8 cellular contexts compared by ENCODE assay signal in the genomic region with DNA sequence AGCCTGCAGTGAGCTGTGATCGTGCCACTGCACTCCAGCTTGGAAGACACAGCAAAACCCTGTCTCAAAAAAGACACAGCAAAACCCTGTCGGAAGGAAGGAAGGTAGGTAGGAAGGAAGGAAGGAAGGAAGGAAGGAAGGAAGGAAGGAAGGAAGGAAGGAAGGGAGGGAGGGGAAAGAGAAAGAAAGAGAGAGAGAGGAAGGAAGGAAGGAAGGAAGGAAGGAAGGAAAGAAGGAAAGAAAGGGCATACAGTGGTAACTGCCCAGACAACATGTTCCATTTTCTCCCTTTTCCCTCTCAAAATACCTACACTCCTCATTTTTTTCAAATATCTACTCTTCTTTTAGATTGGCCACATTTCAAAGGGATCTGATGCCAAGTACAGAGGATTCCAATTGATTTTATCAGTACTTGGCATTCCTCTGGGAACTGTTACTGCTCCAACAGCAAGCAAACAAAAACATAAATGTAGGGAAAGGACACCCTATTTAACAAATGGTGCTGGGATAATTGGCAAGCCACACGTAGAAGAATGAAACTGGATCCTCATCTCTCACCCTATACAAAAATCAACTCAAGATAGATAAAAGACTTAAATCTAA. TPM values are rescaled to one million over a fixed set of nuclear protein-coding genes. Genes with fewer than 3 reads are reported as not detected.
DNase-seq lines count a peak whose midpoint lies in the region; ATAC-seq and TF ChIP-seq lines count a peak whose summit lies in the region.
"Not testable (repeated sequence)": the region's sequence is repeated elsewhere in the genome, so short reads cannot be mapped to it uniquely, and the experiment has no call there.

No MANE protein-coding gene starts in this region.

- H3K27me3 ChIP-seq in A673 (replicated peaks; ENCODE audit: insufficient read depth, low read depth, low read length, poor library complexity); CD4-positive, alpha-beta memory T cell (ENCODE audit: insufficient read depth, low read length): not testable (repeated sequence)

- DNase-seq in A673 (ENCODE audit: low spot score) (peak; percentile 58), SK-N-MC (ENCODE audit: low read depth, low spot score) (peak; percentile 45), astrocyte of the hippocampus (ENCODE audit: low read depth, low spot score) (peak; percentile 5)
- not testable (repeated sequence) for DNase-seq in CD4-positive, alpha-beta memory T cell; activated T-cell treated with anti-CD3 and anti-CD28 coated beads, Interleukin-2, amount 50 U/mL, for 72 hours; left lobe of liver (ENCODE audit: low spot score); nephron progenitor cell

- not testable (repeated sequence) for ATAC-seq in activated T-cell treated with anti-CD3 and anti-CD28 coated beads, Interleukin-2, amount 50 U/mL, for 72 hours (replicated peaks in 1 of 2)
- peak; percentile 70 for ATAC-seq in left lobe of liver

- intact Hi-C loops in A673 (cut with micrococcal nuclease; ENCODE audit: unreplicated experiment), result loop anchor here (2.0 kb wide), 1 partner anchor 463 kb away; no protein-coding TSS in a partner anchor
- intact Hi-C loops in CD4-positive, alpha-beta memory T cell (cut with micrococcal nuclease), result not testable (repeated sequence)

- not testable (repeated sequence) for H3K4me3 Mint-ChIP-seq in CD4-positive, alpha-beta memory T cell; activated T-cell treated with anti-CD3 and anti-CD28 coated beads, Interleukin-2, amount 50 U/mL, for 72 hours; nephron progenitor cell

- CTCF ChIA-PET in A673 (lab: Charles Lee), result interaction anchor here (0.6 kb wide), 1 partner anchor 1243 kb away, joined by 4 read pairs; no protein-coding TSS in a partner anchor
- CTCF ChIA-PET in CD4-positive, alpha-beta memory T cell (lab: Charles Lee; ENCODE audit: partially characterized antibody); HEK293 (lab: Yijun Ruan, JAX): not testable (repeated sequence)

- H3K4me1 ChIP-seq in A673 (ENCODE audit: insufficient read depth, low read length, poor library complexity, severe bottlenecking); CD4-positive, alpha-beta memory T cell (ENCODE audit: insufficient read depth, low read length); HEK293 (ENCODE audit: control insufficient read depth, insufficient read depth, low read length): not testable (repeated sequence)

- H3K9me3 Mint-ChIP-seq in CD4-positive, alpha-beta memory T cell; activated T-cell treated with anti-CD3 and anti-CD28 coated beads, Interleukin-2, amount 50 U/mL, for 72 hours; nephron progenitor cell: not testable (repeated sequence)

- not testable (repeated sequence) for H3K36me3 ChIP-seq in A673 (ENCODE audit: insufficient read depth, low read length, poor library complexity, severe bottlenecking); CD4-positive, alpha-beta memory T cell (ENCODE audit: insufficient read depth, low read length)
- H3K36me3 ChIP-seq in HEK293 (ENCODE audit: control insufficient read depth in 2 of 2, insufficient read depth in 1 of 2, low read length in 2 of 2) (peaks cover 23 to 25% of the 10 kb centered on the region in 2 experiments), SK-N-MC (ENCODE audit: insufficient read depth, low read length) (peaks cover 15% of the 10 kb centered on the region; the same call in 1 of the 2 replicates)

- H3K27ac ChIP-seq in A673 (ENCODE audit: low read depth, low read length, poor library complexity, severe bottlenecking), result peak overlapping the region; percentile 65
- H3K27ac ChIP-seq in CD4-positive, alpha-beta memory T cell (ENCODE audit: low read depth, low read length); HEK293 (ENCODE audit: extremely low read depth, low read depth, low read length): not testable (repeated sequence)
- H3K27ac ChIP-seq in SK-N-MC, result peak overlapping the region; percentile 80

- peak overlapping the region; percentile 1 to 89 (median 68) for H3K27ac Mint-ChIP-seq in CD4-positive, alpha-beta memory T cell
- H3K27ac Mint-ChIP-seq in activated T-cell treated with anti-CD3 and anti-CD28 coated beads, Interleukin-2, amount 50 U/mL, for 72 hours, result peak overlapping the region; percentile 40
- H3K27ac Mint-ChIP-seq in nephron progenitor cell, result peak overlapping the region; percentile 89

- not testable (repeated sequence) for H3K4me3 ChIP-seq in A673 (ENCODE audit: low read depth, low read length, poor library complexity, severe bottlenecking); CD4-positive, alpha-beta memory T cell (ENCODE audit: low read length in 2 of 2); HEK293 (ENCODE audit: low read depth, low read length); SK-N-MC

- POLR2A ChIA-PET in A673 (lab: Charles Lee; ENCODE audit: low non-redundant PET); CD4-positive, alpha-beta memory T cell (lab: Charles Lee; ENCODE audit: partially characterized antibody); HEK293 (lab: Yijun Ruan, JAX): not testable (repeated sequence)

- H3K9ac ChIP-seq in SK-N-MC (ENCODE audit: insufficient read length), result not testable (repeated sequence)

- not testable (repeated sequence) for BruUV-seq in A673 (replicated peaks; lab: Mats Ljungman, UMichigan)

- H3K36me3 Mint-ChIP-seq in CD4-positive, alpha-beta memory T cell, result peaks cover 32 to 50% of the 10 kb centered on the region in 2 donors
- not testable (repeated sequence) for H3K36me3 Mint-ChIP-seq in activated T-cell treated with anti-CD3 and anti-CD28 coated beads, Interleukin-2, amount 50 U/mL, for 72 hours (ENCODE audit: insufficient read depth in 2 of 2)
- H3K36me3 Mint-ChIP-seq in nephron progenitor cell (ENCODE audit: low read depth), result peaks cover 21% of the 10 kb centered on the region

- peaks cover 1 to 12% (median 5%) of the 10 kb centered on the region in 4 donors for H3K4me1 Mint-ChIP-seq in CD4-positive, alpha-beta memory T cell
- H3K4me1 Mint-ChIP-seq in activated T-cell treated with anti-CD3 and anti-CD28 coated beads, Interleukin-2, amount 50 U/mL, for 72 hours (ENCODE audit: low read depth); nephron progenitor cell: not testable (repeated sequence)

- H3K9me3 ChIP-seq in A673 (ENCODE audit: low read depth, low read length, poor library complexity, severe bottlenecking); CD4-positive, alpha-beta memory T cell (ENCODE audit: control insufficient read depth in 1 of 2, low read length in 2 of 2); HEK293 (ENCODE audit: control insufficient read depth, insufficient read depth, low read depth, low read length); SK-N-MC (ENCODE audit: low read depth, low read length): not testable (repeated sequence)

- not testable (repeated sequence) for H3K27me3 Mint-ChIP-seq in CD4-positive, alpha-beta memory T cell; activated T-cell treated with anti-CD3 and anti-CD28 coated beads, Interleukin-2, amount 50 U/mL, for 72 hours (ENCODE audit: low read depth); nephron progenitor cell (ENCODE audit: low read depth, poor library complexity)

- TF ChIP-seq CTCF in A673 (conservative IDR thresholded peaks at IDR 0.05; ENCODE audit: low read depth, low read length); HEK293 (tag by site-specific recombination; IDR thresholded peaks at IDR 0.05); nephron progenitor cell (IDR thresholded peaks at IDR 0.05): not testable (repeated sequence)

TF ChIP-seq in HEK293, 187 proteins besides CTCF, POLR2A, EP300 and RAD21:
- TF ChIP-seq ZNF366 (tag by site-specific recombination; conservative IDR thresholded peaks at IDR 0.05), result peak; percentile 90

RNA-seq across cellular contexts. Expression of gene ABCA5, which starts 28.7 kb away (rescaled TPM):
- total RNA-seq in A673 (2021) (11.7 and 14.7 TPM in 2 replicates), left lobe of liver (48.7 TPM)
- total RNA-seq in CD4-positive, alpha-beta memory T cell, result 10 to 100 TPM; 43.8 to 45.0 TPM
- polyA plus RNA-seq in CD4-positive, alpha-beta memory T cell, result 1 to 10 TPM; 7.7 to 9.0 TPM
- total RNA-seq in activated T-cell treated with anti-CD3 and anti-CD28 coated beads, Interleukin-2, amount 50 U/mL, for 72 hours, result 10 to 100 TPM; 28.5 to 31.1 TPM
